In the genomic region with DNA sequence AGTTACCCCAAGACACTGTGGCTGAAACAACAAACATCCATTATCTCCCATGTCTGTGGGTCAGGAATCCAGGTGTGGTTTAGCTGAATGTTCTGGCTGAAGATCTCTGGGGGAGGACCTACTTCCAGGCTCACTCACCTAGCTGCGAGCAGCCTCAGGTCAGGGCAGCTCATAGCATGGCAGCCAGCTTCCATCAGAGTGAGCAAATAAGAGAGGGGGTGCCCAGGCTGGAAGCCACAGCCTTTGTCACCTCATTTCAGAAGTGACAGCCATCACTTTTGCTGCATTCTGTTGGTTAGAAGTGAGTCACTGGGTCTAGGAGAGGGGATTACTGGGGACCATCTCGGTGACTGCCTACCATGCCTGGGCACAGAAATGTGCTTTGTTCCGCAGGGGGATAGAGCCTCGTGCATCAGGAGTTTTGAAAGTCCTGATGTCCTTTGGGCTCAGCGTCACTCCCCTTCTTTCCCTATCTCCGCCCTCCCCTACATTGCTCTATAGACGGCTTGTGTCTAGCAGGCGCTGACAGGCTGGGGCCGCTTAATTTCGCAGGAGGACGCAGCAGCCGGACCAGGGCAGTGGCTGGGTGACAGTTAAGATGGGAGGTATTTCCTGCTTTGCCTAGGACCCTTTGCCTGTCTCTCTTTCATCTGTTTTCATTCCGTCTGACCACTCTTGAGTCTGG, we compare ENCODE assay signal across 18 cellular contexts. TPM values are rescaled to one million over a fixed set of nuclear protein-coding genes. Genes with fewer than 3 reads are reported as not detected.
DNase-seq lines count a peak whose midpoint lies in the region; ATAC-seq, FAIRE-seq and TF ChIP-seq lines count a peak whose summit lies in the region.
"Had no signal": no experiment of that assay in that cellular context is flagged by ENCODE, and none has a peak within 500 bp of the region (broad histone marks: within the 10 kb centered on the region; RNA-seq: fewer than 3 reads in every experiment).

No MANE protein-coding gene starts in this region.

- H2AFZ ChIP-seq in HepG2 (ENCODE audit: low read length), result no peak overlapping the region
- H2AFZ ChIP-seq in H1 (ENCODE audit: low read length), result peak overlapping the region; percentile 86

- peaks cover 57% of the 10 kb centered on the region for H3K4me1 ChIP-seq in HepG2 (ENCODE audit: insufficient read depth, low read length)
- no peaks in the 10 kb centered on the region for H3K4me1 ChIP-seq in right lobe of liver
- H3K4me1 ChIP-seq in H1 (replicated peaks in 1 of 4; ENCODE audit: control insufficient read depth in 3 of 4, insufficient read depth in 4 of 4, low read length in 3 of 4), result peaks cover 0 to 9% (median 6%) of the 10 kb centered on the region in 4 experiments; a peak in 4 of 7 replicates
- H3K4me1 ChIP-seq: SJCRH30 had no signal

- peaks cover 2% of the 10 kb centered on the region for H3K27me3 Mint-ChIP-seq in nephron progenitor cell (ENCODE audit: low read depth, poor library complexity)

- no peak overlapping the region for H2AK5ac ChIP-seq in H1 (ENCODE audit: low read depth, low read length)

- DNase-seq in HepG2 (ENCODE audit: low spot score), result no peak
- DNase-seq in right lobe of liver, result no peak
- DNase-seq in H1 (ENCODE audit: low read depth in 1 of 2, low spot score in 2 of 2), result no peak
- no peak for DNase-seq in nephron progenitor cell
- no peak for DNase-seq in D341Med (ENCODE audit: low spot score)
- DNase-seq in SHP77 treated with DMSO at 0.1 percent for 48 hours (lab: John Stamatoyannopoulos, UW), result no peak
- DNase-seq: ACHN, COR-L47, DMS153, GOT3, Karpas-422, NCI-H187 treated with DMSO at 0.1 percent for 48 hours, NCI-H446 treated with DMSO at 0.1 percent for 48 hours, NCI-H748 treated with DMSO at 0.1 percent for 48 hours, RPMI8226, SJCRH30 had no signal

- no peak overlapping the region for H2BK120ac ChIP-seq in H1 (replicated peaks; ENCODE audit: low read depth, low read length)

- peaks cover 0 to 3% of the 10 kb centered on the region in 2 experiments; a peak in 1 of 5 replicates for H3K27me3 ChIP-seq in HepG2 (ENCODE audit: control insufficient read depth in 1 of 2, insufficient read depth in 2 of 2, low read length in 2 of 2)
- H3K27me3 ChIP-seq in right lobe of liver, result no peaks in the 10 kb centered on the region
- no peaks in the 10 kb centered on the region for H3K27me3 ChIP-seq in H1 (replicated peaks in 1 of 4; ENCODE audit: control insufficient read depth in 3 of 4, extremely low read depth in 1 of 4, insufficient read depth in 3 of 4, low read length in 3 of 4)
- H3K27me3 ChIP-seq: SJCRH30 had no signal

- no peak overlapping the region for H3K18ac ChIP-seq in H1 (ENCODE audit: extremely low read depth, low read length)

- no peak overlapping the region for H2BK20ac ChIP-seq in H1 (ENCODE audit: low read length)

- H3K9ac ChIP-seq in HepG2 (ENCODE audit: insufficient read depth, low read depth, low read length) (no peak overlapping the region), H1 (replicated peaks in 1 of 4; ENCODE audit: extremely low read depth in 1 of 4, low read depth in 3 of 4, low read length in 3 of 4) (no peak overlapping the region)

- no peak overlapping the region for H2BK15ac ChIP-seq in H1 (ENCODE audit: low read length)

- FAIRE-seq in HepG2 (lab: Jason Lieb, UNC) (no peak), H1 (lab: Jason Lieb, UNC) (no peak)
- FAIRE-seq: GM12892 had no signal

- H3K56ac ChIP-seq in H1 (replicated peaks; ENCODE audit: insufficient read length, low read depth, low read length), result no peak overlapping the region

- ATAC-seq in HepG2, result peak; percentile 73
- no peak for ATAC-seq in right lobe of liver
- no peak for ATAC-seq in GM21381 (IDR thresholded peaks at IDR 0.05; ENCODE audit: unreplicated experiment)

- no peak overlapping the region for H4K5ac ChIP-seq in H1 (ENCODE audit: insufficient read length, low read depth, low read length)

- H3K4me3 Mint-ChIP-seq in nephron progenitor cell, result peak overlapping the region; percentile 18

- no peaks in the 10 kb centered on the region; the same call in none of the 2 replicates for H3K79me1 ChIP-seq in H1 (ENCODE audit: low read depth, low read length)

- H3K23me2 ChIP-seq in H1 (ENCODE audit: low read depth, low read length), result no peaks in the 10 kb centered on the region

- no peak for TF ChIP-seq RAD21 in HepG2 (CRISPR knock-in tag; IDR thresholded peaks at IDR 0.05)
- TF ChIP-seq RAD21 in H1 (IDR thresholded peaks at IDR 0.05 in 1 of 2, conservative IDR thresholded peaks at IDR 0.05 in 1 of 2; ENCODE audit: low read depth in 2 of 2, low read length in 2 of 2), result no peak

- TF ChIP-seq CTCF in HepG2 (CRISPR knock-in tag; IDR thresholded peaks at IDR 0.05) (no peak), right lobe of liver (IDR thresholded peaks at IDR 0.05) (no peak), H1 (IDR thresholded peaks at IDR 0.05; ENCODE audit: control extremely low read depth in 1 of 3, insufficient read depth in 1 of 3, low read depth in 1 of 3, low read length in 3 of 3) (no peak), nephron progenitor cell (IDR thresholded peaks at IDR 0.05) (no peak)

- H3K4me3 ChIP-seq in HepG2 (replicated peaks in 1 of 3; ENCODE audit: insufficient read depth in 1 of 3, low read depth in 2 of 3, low read length in 3 of 3) (peak overlapping the region; percentile 3 to 52 (median 13); a peak in 5 of 6 replicates), right lobe of liver (no peak overlapping the region), H1 (ENCODE audit: extremely low read depth in 1 of 4, insufficient read depth in 2 of 4, low read depth in 3 of 4, low read length in 4 of 4) (no peak overlapping the region)
- H3K4me3 ChIP-seq: SJCRH30 had no signal

- H3K9me3 ChIP-seq in HepG2 (ENCODE audit: low read length) (no peaks in the 10 kb centered on the region), right lobe of liver (no peaks in the 10 kb centered on the region), H1 (ENCODE audit: insufficient read depth in 2 of 2, low read depth in 1 of 2, low read length in 1 of 2) (no peaks in the 10 kb centered on the region; a peak in 1 of 4 replicates)
- H3K9me3 ChIP-seq: SJCRH30 had no signal

- no peaks in the 10 kb centered on the region for H3K36me3 ChIP-seq in HepG2 (replicated peaks in 1 of 2; ENCODE audit: control insufficient read depth in 1 of 2, insufficient read depth in 2 of 2, low read length in 2 of 2)
- no peaks in the 10 kb centered on the region for H3K36me3 ChIP-seq in right lobe of liver
- no peaks in the 10 kb centered on the region for H3K36me3 ChIP-seq in H1 (ENCODE audit: control insufficient read depth in 2 of 4, insufficient read depth in 4 of 4, low read length in 3 of 4)
- H3K36me3 ChIP-seq: SJCRH30 had no signal

- H4K91ac ChIP-seq in H1 (replicated peaks; ENCODE audit: insufficient read length, low read length), result no peak overlapping the region

- peak overlapping the region; percentile 79 for H3K4me2 ChIP-seq in HepG2 (ENCODE audit: low read depth, low read length)
- no peak overlapping the region for H3K4me2 ChIP-seq in H1 (ENCODE audit: insufficient read depth in 1 of 2, low read depth in 2 of 2, low read length in 2 of 2)

- H2BK12ac ChIP-seq in H1 (ENCODE audit: low read depth, low read length), result no peak overlapping the region; the same call in 1 of the 2 replicates

- in situ Hi-C loops in HepG2 (cut with HindIII; ENCODE audit: extremely low pct_ligation_motif_present, low pct_unique_long_range_greater_than_20kb), result no loop called here

- no peaks in the 10 kb centered on the region for H4K20me1 ChIP-seq in HepG2 (ENCODE audit: insufficient read depth, low read length)
- H4K20me1 ChIP-seq in H1 (replicated peaks in 1 of 2; ENCODE audit: control insufficient read depth in 1 of 2, insufficient read depth in 2 of 2, low read length in 2 of 2), result no peaks in the 10 kb centered on the region

- H3K23ac ChIP-seq in H1 (ENCODE audit: insufficient read length), result no peak overlapping the region

- WGBS in HepG2 (ENCODE audit: low lambda C conversion rate), result 3% methylated on average over 11 of the region's 13 CpGs
- 37% methylated on average over 3 of the region's 13 CpGs for WGBS in right lobe of liver (ENCODE audit: insufficient coverage, low coverage, low lambda C conversion rate, missing lambda C conversion rate)
- 94% methylated on average over 13 of the region's 13 CpGs; no CpG with 5 or more reads in 1 of the 2 experiments for WGBS in H1 (ENCODE audit: extremely low coverage in 1 of 2, insufficient coverage in 1 of 2, insufficient read length in 1 of 2, insufficient replicate concordance in 2 of 2, low coverage in 1 of 2, low lambda C conversion rate in 2 of 2, missing lambda C conversion rate in 1 of 2), 2 experiments

- H2BK5ac ChIP-seq in H1 (ENCODE audit: low read depth, low read length), result no peak overlapping the region

- no peaks in the 10 kb centered on the region for H3K36me3 Mint-ChIP-seq in nephron progenitor cell (ENCODE audit: low read depth)

- BruUV-seq in HepG2 (replicated peaks; lab: Mats Ljungman, UMichigan), result no TSS peak

- no peak overlapping the region for H4K8ac ChIP-seq in H1 (ENCODE audit: extremely low read depth, insufficient read depth, low read length)

- CTCF ChIA-PET in HepG2 (lab: Yijun Ruan, JAX; ENCODE audit: low intra/inter-chr PET ratio, low total read pairs), result no interaction called here
- CTCF ChIA-PET in H1 (lab: Charles Lee; ENCODE audit: partially characterized antibody), result interaction anchor here (2.9 kb wide), 1 partner anchor 14 kb away, joined by 14 read pairs; no protein-coding TSS in a partner anchor

- TF ChIP-seq EP300 in HepG2 (IDR thresholded peaks at IDR 0.05; ENCODE audit: low read depth in 2 of 2, low read length in 2 of 2), result no peak
- no peak for TF ChIP-seq EP300 in HepG2 (CRISPR knock-in tag; IDR thresholded peaks at IDR 0.05; ENCODE audit: borderline replicate concordance)
- no peak for TF ChIP-seq EP300 in H1 (IDR thresholded peaks at IDR 0.05; ENCODE audit: borderline replicate concordance in 1 of 2, low read depth in 2 of 2, low read length in 2 of 2)

- H3K9me3 Mint-ChIP-seq in nephron progenitor cell, result no peaks in the 10 kb centered on the region

- peak overlapping the region; percentile 84 for H3K27ac Mint-ChIP-seq in nephron progenitor cell

- intact Hi-C loops in HepG2 (cut with micrococcal nuclease; ENCODE audit: unreplicated experiment) (no loop called here), right lobe of liver (cut with DNase I) (no loop called here)

- POLR2A ChIA-PET in HepG2 (lab: Yijun Ruan, JAX), result no interaction called here
- POLR2A ChIA-PET in H1 (lab: Charles Lee; ENCODE audit: partially characterized antibody), result interaction anchor here (1.1 kb wide), 1 partner anchor 8 kb away, joined by 3 read pairs; no protein-coding TSS in a partner anchor

- H3K14ac ChIP-seq in H1 (ENCODE audit: insufficient read length), result no peak overlapping the region

- H3K27ac ChIP-seq in HepG2 (ENCODE audit: extremely low read length, insufficient read depth, low read length) (no peak overlapping the region), right lobe of liver (no peak overlapping the region), H1 (ENCODE audit: low read depth, low read length) (no peak overlapping the region)
- H3K27ac ChIP-seq: SJCRH30 had no signal

- no peak for TF ChIP-seq POLR2A in HepG2 (IDR thresholded peaks at IDR 0.05; ENCODE audit: insufficient read depth in 1 of 2, low read depth in 2 of 2, low read length in 2 of 2)
- TF ChIP-seq POLR2A in right lobe of liver (IDR thresholded peaks at IDR 0.05), result no peak
- TF ChIP-seq POLR2A in H1 (IDR thresholded peaks at IDR 0.05; ENCODE audit: control extremely low read depth in 1 of 2, low read depth in 2 of 2, low read length in 2 of 2), result no peak

- no peak overlapping the region for H3K4ac ChIP-seq in H1 (replicated peaks; ENCODE audit: insufficient read length, low read depth, low read length)

- no peaks in the 10 kb centered on the region for H3K79me2 ChIP-seq in HepG2 (ENCODE audit: insufficient read depth, low read length)
- H3K79me2 ChIP-seq in H1 (ENCODE audit: control insufficient read depth in 1 of 2, insufficient read depth in 2 of 2, low read length in 2 of 2), result no peaks in the 10 kb centered on the region

- H3K4me1 Mint-ChIP-seq in nephron progenitor cell, result peaks cover 25% of the 10 kb centered on the region

RNA-seq across cellular contexts. Expression of gene TGM4, which starts 25.4 kb away (rescaled TPM):
- total RNA-seq in HepG2 (2016; rRNA removed; fragmentation: Illumina TruSeq; extraction: Trizol) (0.15 and 0.18 TPM in 2 replicates), right lobe of liver (not detected)
- total RNA-seq in HepG2 (2016; cell fraction: cytosol; rRNA removed; fragmentation: Illumina TruSeq; extraction: Trizol; ENCODE audit: low read depth), result 0.09 TPM in 1 of 2 replicates, not detected in the other
- 0.16 and 0.26 TPM in 2 replicates for total RNA-seq in HepG2 (2016; cell fraction: insoluble cytoplasmic fraction; rRNA removed; fragmentation: Illumina TruSeq; extraction: Trizol)
- 0.19 and 0.55 TPM in 2 replicates for total RNA-seq in HepG2 (2016; cell fraction: membrane; rRNA removed; fragmentation: Illumina TruSeq; extraction: Trizol)
- total RNA-seq in HepG2 (2016; cell fraction: nucleus; rRNA removed; fragmentation: Illumina TruSeq; extraction: Trizol), result 0.28 TPM in 1 of 2 replicates, not detected in the other
- polyA plus RNA-seq in HepG2 (2011; rRNA removed) (0.07 and 0.10 TPM in 2 replicates), H1 (2011; rRNA removed) (0.02 TPM in 2 replicates)
- 0.07 and 0.08 TPM in 2 replicates for polyA plus RNA-seq in HepG2 (2011; cell fraction: cytosol; rRNA removed)
- 0.05 and 0.09 TPM in 2 replicates for polyA plus RNA-seq in HepG2 (2011; cell fraction: nucleus; rRNA removed)
- polyA plus RNA-seq in HepG2 (2012), result 0.09 and 0.11 TPM in 2 replicates
- polyA plus RNA-seq in HepG2 (2016; cell fraction: cytosol; fragmentation: Illumina TruSeq; extraction: Trizol; ENCODE audit: low read depth), result 0.02 and 0.06 TPM in 2 replicates
- 0.14 and 0.17 TPM in 2 replicates for polyA plus RNA-seq in HepG2 (2016; cell fraction: insoluble cytoplasmic fraction; fragmentation: Illumina TruSeq; extraction: Trizol; ENCODE audit: low read depth)
- polyA plus RNA-seq in HepG2 (2016; cell fraction: membrane; fragmentation: Illumina TruSeq; extraction: Trizol; ENCODE audit: low read depth), result 0.08 and 0.12 TPM in 2 replicates
- polyA plus RNA-seq in HepG2 (2016; cell fraction: nucleus; fragmentation: Illumina TruSeq; extraction: Trizol; ENCODE audit: insufficient read depth, low read depth), result 0.25 and 0.30 TPM in 2 replicates
- polyA minus RNA-seq in HepG2 (2011; rRNA and poly(A)+ RNA removed; ENCODE audit: low replicate concordance), result not detected in 2 replicates
- polyA minus RNA-seq in HepG2 (2011; cell fraction: cytosol; rRNA and poly(A)+ RNA removed), result not detected in 2 replicates
- not detected in 2 replicates for polyA minus RNA-seq in HepG2 (2011; cell fraction: nucleus; rRNA and poly(A)+ RNA removed)
- not detected in 2 replicates for total RNA-seq in H1 (2021; fragmentation: NEBNext Ultra II Directional; extraction: Animal tissue kit (Norgen Biotek cat#: 25700))
- 0.03 TPM for polyA plus RNA-seq in H1 (2011; cell fraction: cytosol; rRNA removed)
- polyA plus RNA-seq in H1 (2011; cell fraction: nucleus; rRNA removed), result not detected
- polyA plus RNA-seq in H1 (2012, experiment 1 of 2), result 0.05 to 0.08 TPM in 2 of 4 replicates, not detected in the others
- polyA plus RNA-seq in H1 (2012, experiment 2 of 2), result not detected
- 0.04 TPM for polyA plus RNA-seq in H1 (2013, experiment 1 of 2)
- 0.07 TPM for polyA plus RNA-seq in H1 (2013, experiment 2 of 2)
- not detected in 2 replicates for polyA minus RNA-seq in H1 (2011; rRNA and poly(A)+ RNA removed)
- polyA minus RNA-seq in H1 (2011; cell fraction: cytosol; rRNA and poly(A)+ RNA removed), result not detected
- polyA minus RNA-seq in H1 (2011; cell fraction: nucleus; rRNA and poly(A)+ RNA removed), result not detected
- total RNA-seq: SJCRH30 had no signal

RNA-seq across cellular contexts. Expression of gene TMEM42, which starts 38.1 kb away (rescaled TPM):
- 5.0 and 5.5 TPM in 2 replicates for total RNA-seq in HepG2 (2016; rRNA removed; fragmentation: Illumina TruSeq; extraction: Trizol)
- total RNA-seq in HepG2 (2016; cell fraction: cytosol; rRNA removed; fragmentation: Illumina TruSeq; extraction: Trizol; ENCODE audit: low read depth), result 8.5 and 9.0 TPM in 2 replicates
- 4.2 and 7.9 TPM in 2 replicates for total RNA-seq in HepG2 (2016; cell fraction: insoluble cytoplasmic fraction; rRNA removed; fragmentation: Illumina TruSeq; extraction: Trizol)
- total RNA-seq in HepG2 (2016; cell fraction: membrane; rRNA removed; fragmentation: Illumina TruSeq; extraction: Trizol), result 9.2 and 10.5 TPM in 2 replicates
- 5.4 and 8.0 TPM in 2 replicates for total RNA-seq in HepG2 (2016; cell fraction: nucleus; rRNA removed; fragmentation: Illumina TruSeq; extraction: Trizol)
- polyA plus RNA-seq in HepG2 (2011; rRNA removed), result 24.5 and 27.7 TPM in 2 replicates
- 23.2 and 24.9 TPM in 2 replicates for polyA plus RNA-seq in HepG2 (2011; cell fraction: cytosol; rRNA removed)
- 24.4 and 32.0 TPM in 2 replicates for polyA plus RNA-seq in HepG2 (2011; cell fraction: nucleus; rRNA removed)
- polyA plus RNA-seq in HepG2 (2012), result 11.9 and 13.0 TPM in 2 replicates
- polyA plus RNA-seq in HepG2 (2016; cell fraction: cytosol; fragmentation: Illumina TruSeq; extraction: Trizol; ENCODE audit: low read depth), result 9.3 and 10.8 TPM in 2 replicates
- 4.7 and 5.9 TPM in 2 replicates for polyA plus RNA-seq in HepG2 (2016; cell fraction: insoluble cytoplasmic fraction; fragmentation: Illumina TruSeq; extraction: Trizol; ENCODE audit: low read depth)
- polyA plus RNA-seq in HepG2 (2016; cell fraction: membrane; fragmentation: Illumina TruSeq; extraction: Trizol; ENCODE audit: low read depth), result 9.9 and 11.2 TPM in 2 replicates
- polyA plus RNA-seq in HepG2 (2016; cell fraction: nucleus; fragmentation: Illumina TruSeq; extraction: Trizol; ENCODE audit: insufficient read depth, low read depth), result 10.8 and 12.0 TPM in 2 replicates
- 14.8 and 19.2 TPM in 2 replicates for polyA minus RNA-seq in HepG2 (2011; rRNA and poly(A)+ RNA removed; ENCODE audit: low replicate concordance)
- polyA minus RNA-seq in HepG2 (2011; cell fraction: cytosol; rRNA and poly(A)+ RNA removed), result 5.1 and 5.8 TPM in 2 replicates
- 7.6 and 9.4 TPM in 2 replicates for polyA minus RNA-seq in HepG2 (2011; cell fraction: nucleus; rRNA and poly(A)+ RNA removed)
- total RNA-seq in right lobe of liver, result 10 to 100 TPM in 2 of 6 experiments, 1 to 10 TPM in 4; 4.9 to 10.9 (median 8.4) TPM
- 10.8 and 11.2 TPM in 2 replicates for total RNA-seq in H1 (2021; fragmentation: NEBNext Ultra II Directional; extraction: Animal tissue kit (Norgen Biotek cat#: 25700))
- 41.4 and 42.6 TPM in 2 replicates for polyA plus RNA-seq in H1 (2011; rRNA removed)
- 33.0 TPM for polyA plus RNA-seq in H1 (2011; cell fraction: cytosol; rRNA removed)
- 44.2 TPM for polyA plus RNA-seq in H1 (2011; cell fraction: nucleus; rRNA removed)
- 13.6 to 17.7 TPM (median 15.8 TPM) in 4 replicates for polyA plus RNA-seq in H1 (2012, experiment 1 of 2)
- polyA plus RNA-seq in H1 (2012, experiment 2 of 2), result 18.5 TPM
- 13.1 TPM for polyA plus RNA-seq in H1 (2013, experiment 1 of 2)
- 13.7 TPM for polyA plus RNA-seq in H1 (2013, experiment 2 of 2)
- 16.3 and 17.1 TPM in 2 replicates for polyA minus RNA-seq in H1 (2011; rRNA and poly(A)+ RNA removed)
- polyA minus RNA-seq in H1 (2011; cell fraction: cytosol; rRNA and poly(A)+ RNA removed), result 9.3 TPM
- 11.0 TPM for polyA minus RNA-seq in H1 (2011; cell fraction: nucleus; rRNA and poly(A)+ RNA removed)

Comparison
In these comparisons a context has a peak if more than half of its experiments do, and no peak if none do; other contexts are left out.
1. H3K4me3 ChIP-seq: peak in HepG2 (3 of 3); none in right lobe of liver (0 of 3) and H1 (0 of 4).